15 cellular contexts compared by ENCODE assay signal in genomic region chr3:181696641-181697230, GRCh38. TPM values are rescaled to one million over a fixed set of nuclear protein-coding genes. Genes with fewer than 3 reads are reported as not detected.
DNase-seq lines count a peak whose midpoint lies in the region; ATAC-seq, FAIRE-seq and TF ChIP-seq lines count a peak whose summit lies in the region.
"Had no signal": no experiment of that assay in that cellular context is flagged by ENCODE, and none has a peak within 500 bp of the region (broad histone marks: within the 10 kb centered on the region; RNA-seq: fewer than 3 reads in every experiment).

No MANE protein-coding gene starts in this region.

- peak overlapping the region; percentile 86 for H2AFZ ChIP-seq in astrocyte (ENCODE audit: low read depth, low read length)
- no peak overlapping the region for H2AFZ ChIP-seq in keratinocyte (ENCODE audit: control insufficient read depth, low read length)

- H3K4me1 ChIP-seq in astrocyte (ENCODE audit: insufficient read depth, low read length) (peaks cover 6% of the 10 kb centered on the region), keratinocyte (ENCODE audit: control insufficient read depth, extremely low read depth, insufficient read depth, low read length) (peaks cover 21% of the 10 kb centered on the region)

- H4K20me1 ChIP-seq in astrocyte (ENCODE audit: insufficient read depth, low read length) (no peaks in the 10 kb centered on the region), keratinocyte (ENCODE audit: control insufficient read depth, extremely low read depth, insufficient read depth, low read length) (no peaks in the 10 kb centered on the region)

- H3K36me3 Mint-ChIP-seq in activated T-cell treated with anti-CD3 and anti-CD28 coated beads, Interleukin-2, amount 50 U/mL, for 72 hours (ENCODE audit: insufficient read depth in 2 of 2), result peaks cover 2 to 4% of the 10 kb centered on the region in 2 donors
- H3K36me3 Mint-ChIP-seq in activated T-cell treated with anti-CD3 and anti-CD28 coated beads, Interleukin-2, amount 50 U/mL, for 4 hours (ENCODE audit: insufficient read depth), result no peaks in the 10 kb centered on the region
- no peaks in the 10 kb centered on the region for H3K36me3 Mint-ChIP-seq in astrocyte (ENCODE audit: low read depth, unreplicated experiment)
- H3K36me3 Mint-ChIP-seq: CD4-positive, CD25-positive, alpha-beta regulatory T cell had no signal

- H3K27me3 ChIP-seq in astrocyte (ENCODE audit: insufficient read depth, low read length), result peaks cover 20% of the 10 kb centered on the region
- peaks cover 24% of the 10 kb centered on the region for H3K27me3 ChIP-seq in keratinocyte (ENCODE audit: control insufficient read depth, extremely low read depth, insufficient read depth, low read length)

- no peak for DNase-seq in activated T-cell treated with anti-CD3 and anti-CD28 coated beads, Interleukin-2, amount 50 U/mL, for 72 hours
- no peak for DNase-seq in activated T-cell treated with anti-CD3 and anti-CD28 coated beads, Interleukin-2, amount 50 U/mL, for 4 hours
- DNase-seq in astrocyte (ENCODE audit: low read depth) (no peak), keratinocyte (ENCODE audit: low read depth, low spot score) (no peak), substantia nigra (lab: John Stamatoyannopoulos, UW) (peak in 2 of 49 donors; percentile 27 to 35), mucosa of gallbladder (ENCODE audit: low spot score) (no peak), NCI-H524 treated with DMSO at 0.1 percent for 48 hours (lab: John Stamatoyannopoulos, UW) (no peak)
- DNase-seq in stimulated activated CD8-positive, alpha-beta memory T cell treated with anti-CD3 and anti-CD28 coated beads, Interleukin-4, amount 100 ng/mL, for 48 hours, result no peak
- DNase-seq: CD4-positive, CD25-positive, alpha-beta regulatory T cell; heart right ventricle; naive B cell; NCI-H1105 treated with DMSO at 0.1 percent for 48 hours had no signal

- no peak overlapping the region for H3K27ac Mint-ChIP-seq in activated T-cell treated with anti-CD3 and anti-CD28 coated beads, Interleukin-2, amount 50 U/mL, for 72 hours
- H3K27ac Mint-ChIP-seq in astrocyte (ENCODE audit: unreplicated experiment), result no peak overlapping the region
- H3K27ac Mint-ChIP-seq: activated CD4-positive, alpha-beta T cell treated with anti-CD3 and anti-CD28 coated beads, Interleukin-2, amount 10 ng/mL, durations not matched to agents 24 days and 14 days had no signal

- peaks cover 71% of the 10 kb centered on the region for H3K27me3 Mint-ChIP-seq in activated T-cell treated with anti-CD3 and anti-CD28 coated beads, Interleukin-2, amount 50 U/mL, for 72 hours (ENCODE audit: low read depth)
- H3K27me3 Mint-ChIP-seq in activated T-cell treated with anti-CD3 and anti-CD28 coated beads, Interleukin-2, amount 50 U/mL, for 4 hours (ENCODE audit: low read depth), result peaks cover 66% of the 10 kb centered on the region
- peaks cover 29% of the 10 kb centered on the region for H3K27me3 Mint-ChIP-seq in astrocyte (ENCODE audit: low read depth, unreplicated experiment)

- ATAC-seq in activated T-cell treated with anti-CD3 and anti-CD28 coated beads, Interleukin-2, amount 50 U/mL, for 72 hours (replicated peaks in 1 of 2), result no peak
- no peak for ATAC-seq in activated T-cell treated with anti-CD3 and anti-CD28 coated beads, Interleukin-2, amount 50 U/mL, for 4 hours
- ATAC-seq: A549 had no signal

- H3K79me2 ChIP-seq in astrocyte (ENCODE audit: insufficient read depth, low read length) (no peaks in the 10 kb centered on the region), keratinocyte (ENCODE audit: control insufficient read depth, insufficient read depth, low read length) (no peaks in the 10 kb centered on the region)

- H3K9me3 ChIP-seq in astrocyte (ENCODE audit: insufficient read depth, low read depth, low read length) (no peaks in the 10 kb centered on the region), keratinocyte (ENCODE audit: control insufficient read depth, low read depth, low read length) (no peaks in the 10 kb centered on the region)
- H3K9me3 ChIP-seq: A549, heart right ventricle, prostate gland had no signal

- TF ChIP-seq CTCF in astrocyte (IDR thresholded peaks at IDR 0.05; ENCODE audit: insufficient read depth, low read depth, low read length), result no peak
- TF ChIP-seq CTCF in keratinocyte (optimal IDR thresholded peaks at IDR 0.05 in 1 of 3, IDR thresholded peaks at IDR 0.05 in 1 of 3, conservative IDR thresholded peaks at IDR 0.05 in 1 of 3; ENCODE audit: extremely low read depth in 1 of 3, insufficient read depth in 2 of 3, low read length in 3 of 3), result no peak

- no peaks in the 10 kb centered on the region for H3K9me3 Mint-ChIP-seq in activated T-cell treated with anti-CD3 and anti-CD28 coated beads, Interleukin-2, amount 50 U/mL, for 72 hours
- peaks cover 6% of the 10 kb centered on the region for H3K9me3 Mint-ChIP-seq in activated T-cell treated with anti-CD3 and anti-CD28 coated beads, Interleukin-2, amount 50 U/mL, for 4 hours
- peaks cover 6% of the 10 kb centered on the region for H3K9me3 Mint-ChIP-seq in astrocyte (ENCODE audit: unreplicated experiment)

- H3K27ac ChIP-seq in astrocyte (ENCODE audit: low read depth, low read length) (no peak overlapping the region), keratinocyte (ENCODE audit: control insufficient read depth, insufficient read depth, low read length) (no peak overlapping the region), substantia nigra (ENCODE audit: low read depth, low read length, poor library complexity, severe bottlenecking) (peak overlapping the region; percentile 99)
- H3K27ac ChIP-seq: A549, prostate gland had no signal

- H3K9ac ChIP-seq in astrocyte (ENCODE audit: low read length), result peak overlapping the region; percentile 67
- H3K9ac ChIP-seq in keratinocyte (ENCODE audit: control insufficient read depth, extremely low read depth, insufficient read depth, low read length), result no peak overlapping the region

- H3K4me2 ChIP-seq in astrocyte (ENCODE audit: low read length), result peak overlapping the region; percentile 88
- peak overlapping the region; percentile 93 for H3K4me2 ChIP-seq in keratinocyte (ENCODE audit: control insufficient read depth, extremely low read depth, insufficient read depth, low read depth, low read length)

- FAIRE-seq in astrocyte (lab: Jason Lieb, UNC) (no peak), keratinocyte (lab: Jason Lieb, UNC) (no peak)
- FAIRE-seq: A549 had no signal

- H3K4me3 Mint-ChIP-seq in activated T-cell treated with anti-CD3 and anti-CD28 coated beads, Interleukin-2, amount 50 U/mL, for 72 hours, result peak overlapping the region; percentile 50 to 59
- H3K4me3 Mint-ChIP-seq in activated T-cell treated with anti-CD3 and anti-CD28 coated beads, Interleukin-2, amount 50 U/mL, for 4 hours, result no peak overlapping the region
- H3K4me3 Mint-ChIP-seq in astrocyte (ENCODE audit: unreplicated experiment), result peak overlapping the region; percentile 30
- H3K4me3 Mint-ChIP-seq: activated CD4-positive, alpha-beta T cell treated with anti-CD3 and anti-CD28 coated beads, Interleukin-2, amount 10 ng/mL, durations not matched to agents 24 days and 14 days had no signal

- dilution Hi-C loops in keratinocyte (cut with MboI; ENCODE audit: extremely low pct_ligation_motif_present, low sequenced_read_pairs), result no loop called here

- H3K36me3 ChIP-seq in astrocyte (ENCODE audit: insufficient read depth, low read length) (no peaks in the 10 kb centered on the region), keratinocyte (ENCODE audit: control insufficient read depth in 2 of 2, extremely low read depth in 1 of 2, insufficient read depth in 2 of 2, low read length in 2 of 2) (no peaks in the 10 kb centered on the region)
- H3K36me3 ChIP-seq: heart right ventricle, prostate gland had no signal

- peak overlapping the region; percentile 58 for H3K4me3 ChIP-seq in astrocyte (ENCODE audit: insufficient read depth, low read depth, low read length)
- peak overlapping the region in 1 of 3 experiments; percentile 68 for H3K4me3 ChIP-seq in keratinocyte (ENCODE audit: control insufficient read depth in 2 of 3, extremely low read depth in 1 of 3, insufficient read depth in 2 of 3, low read depth in 1 of 3, low read length in 3 of 3)
- H3K4me3 ChIP-seq: A549 had no signal

- no peaks in the 10 kb centered on the region for H3K9me1 ChIP-seq in keratinocyte (ENCODE audit: control insufficient read depth, extremely low read depth, insufficient read depth, low read length)

- peaks cover 23% of the 10 kb centered on the region for H3K4me1 Mint-ChIP-seq in activated T-cell treated with anti-CD3 and anti-CD28 coated beads, Interleukin-2, amount 50 U/mL, for 72 hours (ENCODE audit: low read depth)
- H3K4me1 Mint-ChIP-seq in activated T-cell treated with anti-CD3 and anti-CD28 coated beads, Interleukin-2, amount 50 U/mL, for 4 hours (ENCODE audit: low read depth), result peaks cover 15% of the 10 kb centered on the region
- peaks cover 6% of the 10 kb centered on the region for H3K4me1 Mint-ChIP-seq in astrocyte (ENCODE audit: low read depth, unreplicated experiment)

RNA-seq across cellular contexts. Expression of gene SOX2, which starts 15.0 kb away (rescaled TPM):
- total RNA-seq in activated T-cell treated with anti-CD3 and anti-CD28 coated beads, Interleukin-2, amount 50 U/mL, for 72 hours, result under 1 TPM in 1 of 2 donors, not detected in 1; 0.16 TPM
- under 1 TPM in 1 of 3 donors, not detected in 2; 0.08 TPM for total RNA-seq in activated T-cell treated with anti-CD3 and anti-CD28 coated beads, Interleukin-2, amount 50 U/mL, for 4 hours
- 5.2 and 6.5 TPM in 2 replicates for total RNA-seq in astrocyte
- polyA plus RNA-seq in keratinocyte, result not detected in 3 replicates
- polyA plus RNA-seq in keratinocyte (2011; ENCODE audit: low read depth), result not detected
- polyA plus RNA-seq in keratinocyte (2011; cell fraction: cytosol; rRNA removed), result not detected in 2 replicates
- 0.04 and 0.07 TPM in 2 replicates for polyA plus RNA-seq in keratinocyte (2011; cell fraction: nucleus; rRNA removed)
- 0.08 TPM in 1 of 2 replicates, not detected in the other for polyA plus RNA-seq in keratinocyte (2012; ENCODE audit: low replicate concordance)
- not detected in 3 replicates for polyA minus RNA-seq in keratinocyte
- not detected for polyA minus RNA-seq in keratinocyte (2011; cell fraction: cytosol; rRNA and poly(A)+ RNA removed)
- polyA minus RNA-seq in keratinocyte (2011; cell fraction: nucleus; rRNA and poly(A)+ RNA removed), result not detected in 2 replicates
- total RNA-seq in mucosa of gallbladder, result 0.55 TPM
- total RNA-seq: activated CD4-positive, alpha-beta T cell treated with anti-CD3 and anti-CD28 coated beads, Interleukin-2, amount 10 ng/mL, durations not matched to agents 24 days and 14 days; CD4-positive, CD25-positive, alpha-beta regulatory T cell had no signal
- polyA plus RNA-seq: CD4-positive, CD25-positive, alpha-beta regulatory T cell had no signal
